In the genomic region with DNA sequence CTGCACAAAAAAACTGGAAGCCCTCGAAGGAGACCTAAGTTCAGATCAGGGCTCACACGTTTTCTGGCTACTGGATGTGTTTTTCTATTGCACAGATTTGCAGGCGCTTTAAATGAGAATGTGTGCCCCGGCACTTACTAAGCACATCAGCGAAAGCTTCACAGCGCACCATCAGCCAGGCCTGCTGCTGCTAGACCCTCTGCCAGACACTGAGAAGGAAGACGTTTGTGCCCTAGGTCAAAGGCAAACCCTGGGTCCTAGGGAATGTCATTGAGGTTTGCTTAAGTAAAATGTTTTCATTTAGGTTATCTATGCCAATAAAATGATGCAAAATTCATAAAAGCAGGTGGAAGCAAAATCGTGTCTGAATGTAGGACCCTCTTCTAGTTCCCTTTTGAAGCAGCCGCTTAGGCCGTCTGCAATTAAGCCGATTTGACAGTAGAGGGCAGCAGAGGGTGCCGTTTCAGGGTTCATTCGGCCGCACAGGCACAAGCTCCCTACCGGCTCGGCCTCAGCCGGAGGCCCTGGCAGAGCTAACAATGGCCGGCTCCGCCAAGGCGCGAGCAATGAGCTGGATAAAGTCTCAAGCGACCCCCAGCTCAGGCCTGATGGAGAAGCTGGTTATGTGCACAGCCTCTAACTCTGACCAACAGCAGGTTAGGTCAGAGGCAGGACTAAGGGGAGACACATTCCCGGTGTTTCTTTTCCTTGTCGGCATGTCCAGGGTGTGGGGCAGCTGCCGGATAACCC, we compare ENCODE assay signal across 8 cellular contexts.
A peak's percentile ranks its signal among the peaks of the same experiment; 100 is the strongest.
DNase-seq lines count a peak whose midpoint lies in the region; ATAC-seq, FAIRE-seq and TF ChIP-seq lines count a peak whose summit lies in the region.

No MANE protein-coding gene starts in this region.

- peaks cover 2% of the 10 kb centered on the region for H3K79me1 ChIP-seq in trophoblast cell (ENCODE audit: low read length)

- H3K27ac ChIP-seq in DOHH2 (ENCODE audit: low read depth, low read length) (no peak overlapping the region), GM23338 (ENCODE audit: low read depth) (no peak overlapping the region), RWPE1 (no peak overlapping the region), cardiac muscle cell (no peak overlapping the region), trophoblast cell (ENCODE audit: low read depth, low read length) (no peak overlapping the region)

- H3K4ac ChIP-seq in trophoblast cell (ENCODE audit: low read depth, low read length) = no peak overlapping the region

- H3K4me3 Mint-ChIP-seq in GM23338 = no peak overlapping the region

- no peak overlapping the region for H3K23ac ChIP-seq in trophoblast cell (ENCODE audit: low read length)

- TF ChIP-seq CTCF in DOHH2 (IDR thresholded peaks at IDR 0.05; ENCODE audit: low read depth, low read length, poor library complexity, severe bottlenecking) (peak; percentile 85), GM23338 (conservative IDR thresholded peaks at IDR 0.05; ENCODE audit: low read depth in 2 of 2) (peak; percentile 85 to 88), RWPE1 (conservative IDR thresholded peaks at IDR 0.05; ENCODE audit: low read depth) (peak; percentile 96), cardiac muscle cell (IDR thresholded peaks at IDR 0.05; ENCODE audit: low read depth, low read length) (peak; percentile 92)

- no peak overlapping the region for H3K18ac ChIP-seq in trophoblast cell (ENCODE audit: low read length)

- H3K14ac ChIP-seq in trophoblast cell (ENCODE audit: low read length) = peak overlapping the region; percentile 17

- peaks cover 16% of the 10 kb centered on the region for H3K27me3 Mint-ChIP-seq in GM23338 (ENCODE audit: insufficient read depth, low read depth, poor library complexity)

- H3K4me1 Mint-ChIP-seq in GM23338 = no peaks in the 10 kb centered on the region; the same call in 2 of the 3 replicates

- peak; percentile 85 for DNase-seq in GM23338 (ENCODE audit: low spot score)
- peak; percentile 74 for DNase-seq in M059J (ENCODE audit: low read depth)
- DNase-seq in RWPE1 (ENCODE audit: low spot score) = peak; percentile 88
- DNase-seq in activated naive CD4-positive, alpha-beta T cell treated with anti-CD3 and anti-CD28 coated beads, Interleukin-2, amount 50 U/mL, for 72 hours (ENCODE audit: low spot score in 2 of 2) = peak in 1 of 2 donors; percentile 50
- peak; percentile 85 to 87 for DNase-seq in cardiac muscle cell (ENCODE audit: low read depth in 1 of 2, low spot score in 1 of 2)
- DNase-seq in trophoblast cell = peak; percentile 55 to 84
- DNase-seq in urothelium cell line (ENCODE audit: low spot score) = peak; percentile 87

- peaks cover 7% of the 10 kb centered on the region; the same call in 1 of the 3 replicates for H3K36me3 Mint-ChIP-seq in GM23338 (ENCODE audit: low read depth)
- H3K36me3 Mint-ChIP-seq in activated naive CD4-positive, alpha-beta T cell treated with anti-CD3 and anti-CD28 coated beads, Interleukin-2, amount 50 U/mL, for 72 hours = no peaks in the 10 kb centered on the region

- H3K27ac Mint-ChIP-seq in GM23338 = no peak overlapping the region
- H3K27ac Mint-ChIP-seq in activated naive CD4-positive, alpha-beta T cell treated with anti-CD3 and anti-CD28 coated beads, Interleukin-2, amount 50 U/mL, for 72 hours = no peak overlapping the region

- peak; percentile 99 for ATAC-seq in GM23338
- peak; percentile 13 to 65 for ATAC-seq in activated naive CD4-positive, alpha-beta T cell treated with anti-CD3 and anti-CD28 coated beads, Interleukin-2, amount 50 U/mL, for 72 hours

- H3K9ac ChIP-seq in trophoblast cell (ENCODE audit: low read length) = no peak overlapping the region

- H3K9me3 ChIP-seq in DOHH2 (ENCODE audit: control insufficient read depth, insufficient read depth, low read length) (no peaks in the 10 kb centered on the region), cardiac muscle cell (ENCODE audit: low read depth) (no peaks in the 10 kb centered on the region), trophoblast cell (ENCODE audit: insufficient read depth, low read depth, low read length) (peaks cover 5% of the 10 kb centered on the region)

- H3K4me2 ChIP-seq in DOHH2 (ENCODE audit: low read length) = no peak overlapping the region
- H3K4me2 ChIP-seq in GM23338 = 0 out of 2 replicates have a peak overlapping the region, but pooled peaks have one; percentile 58
- H3K4me2 ChIP-seq in trophoblast cell (ENCODE audit: low read length) = no peak overlapping the region

- H4K12ac ChIP-seq in trophoblast cell (ENCODE audit: low read depth, low read length) = peak overlapping the region; percentile 4

- no peaks in the 10 kb centered on the region for H3K36me3 ChIP-seq in DOHH2 (ENCODE audit: control insufficient read depth, low read length)
- no peaks in the 10 kb centered on the region for H3K36me3 ChIP-seq in GM23338 (ENCODE audit: insufficient read depth)
- H3K36me3 ChIP-seq in cardiac muscle cell = no peaks in the 10 kb centered on the region
- no peaks in the 10 kb centered on the region for H3K36me3 ChIP-seq in trophoblast cell (ENCODE audit: control insufficient read depth in 1 of 2, insufficient read depth in 2 of 2, low read length in 2 of 2)

- H3K27me3 ChIP-seq in DOHH2 (ENCODE audit: control insufficient read depth, low read length) = no peaks in the 10 kb centered on the region
- no peaks in the 10 kb centered on the region for H3K27me3 ChIP-seq in GM23338 (ENCODE audit: insufficient read depth)
- H3K27me3 ChIP-seq in cardiac muscle cell = no peaks in the 10 kb centered on the region
- no peaks in the 10 kb centered on the region for H3K27me3 ChIP-seq in trophoblast cell (ENCODE audit: insufficient read depth, low read length)

- WGBS in trophoblast cell (ENCODE audit: extremely low coverage, insufficient coverage, insufficient read length) = no CpG with 5 or more reads among the region's 25 CpGs

- peak overlapping the region; percentile 55 for H2BK12ac ChIP-seq in trophoblast cell (ENCODE audit: low read length)

- H2AFZ ChIP-seq in GM23338 = peak overlapping the region; percentile 98
- H2AFZ ChIP-seq in trophoblast cell (ENCODE audit: insufficient read depth, low read length, poor library complexity) = peak overlapping the region; percentile 53

- no peaks in the 10 kb centered on the region for H3K9me2 ChIP-seq in DOHH2 (replicated peaks; ENCODE audit: control insufficient read depth, low read length)
- peaks cover 11% of the 10 kb centered on the region for H3K9me2 ChIP-seq in GM23338 (ENCODE audit: insufficient read depth)

- H2BK5ac ChIP-seq in trophoblast cell (ENCODE audit: low read depth, low read length, poor library complexity) = no peak overlapping the region

- H4K8ac ChIP-seq in trophoblast cell (ENCODE audit: low read depth, low read length) = peak overlapping the region; percentile 43

- peak overlapping the region; percentile 30 for H4K91ac ChIP-seq in trophoblast cell (ENCODE audit: low read depth, low read length)

- H2AK5ac ChIP-seq in trophoblast cell (ENCODE audit: low read length) = no peak overlapping the region

- H3K4me1 ChIP-seq in DOHH2 (ENCODE audit: control insufficient read depth, low read length) (no peaks in the 10 kb centered on the region), GM23338 (ENCODE audit: insufficient read depth) (no peaks in the 10 kb centered on the region; the same call in 1 of the 2 replicates), cardiac muscle cell (ENCODE audit: low read depth) (no peaks in the 10 kb centered on the region), trophoblast cell (ENCODE audit: control insufficient read depth in 1 of 2, insufficient read depth in 2 of 2, low read length in 2 of 2) (peaks cover 0 to 2% of the 10 kb centered on the region in 2 experiments)

- H3K79me2 ChIP-seq in DOHH2 (ENCODE audit: control insufficient read depth, low read length) (no peaks in the 10 kb centered on the region), GM23338 (replicated peaks; ENCODE audit: insufficient read depth) (no peaks in the 10 kb centered on the region), trophoblast cell (ENCODE audit: control insufficient read depth, insufficient read depth, low read length, poor library complexity) (no peaks in the 10 kb centered on the region)

- H3F3A ChIP-seq in DOHH2 (ENCODE audit: control insufficient read depth, insufficient read depth) (no peaks in the 10 kb centered on the region), GM23338 (replicated peaks; ENCODE audit: low read depth) (no peaks in the 10 kb centered on the region)

- CTCF ChIA-PET in RWPE1 (lab: Yijun Ruan, JAX) = interaction anchor here (0.5 to 4.3 kb wide), 17 partner anchors 9 to 649 kb away, joined by 3 to 35 read pairs (median 4); partner anchors contain the start of gene THBD

- POLR2A ChIA-PET in RWPE1 (lab: Yijun Ruan, JAX; ENCODE audit: low non-redundant PET) = no interaction called here

- H3K9me3 Mint-ChIP-seq in GM23338 = peaks cover 26% of the 10 kb centered on the region
- no peaks in the 10 kb centered on the region for H3K9me3 Mint-ChIP-seq in activated naive CD4-positive, alpha-beta T cell treated with anti-CD3 and anti-CD28 coated beads, Interleukin-2, amount 50 U/mL, for 72 hours

- H3K4me3 ChIP-seq in DOHH2 (ENCODE audit: low read length) (no peak overlapping the region), GM23338 (no peak overlapping the region), cardiac muscle cell (no peak overlapping the region), trophoblast cell (ENCODE audit: low read depth, low read length) (no peak overlapping the region)

- no peak for FAIRE-seq in urothelium cell line (lab: Jason Lieb, UNC)

- H4K20me1 ChIP-seq in DOHH2 (ENCODE audit: control insufficient read depth, insufficient read depth, low read depth, low read length) (no peaks in the 10 kb centered on the region), GM23338 (replicated peaks; ENCODE audit: insufficient read depth) (no peaks in the 10 kb centered on the region)

- H2BK120ac ChIP-seq in trophoblast cell (ENCODE audit: insufficient read depth, low read length, poor library complexity) = peak overlapping the region; percentile 26

TF ChIP-seq in GM23338, 12 proteins besides CTCF, POLR2A, EP300 and RAD21 (continues in another document):
- no peak for TF ChIP-seq EZH2phosphoT487 (IDR thresholded peaks at IDR 0.05; ENCODE audit: unreplicated experiment)
